ENCODE assay signal across 8 cellular contexts in the genomic region with DNA sequence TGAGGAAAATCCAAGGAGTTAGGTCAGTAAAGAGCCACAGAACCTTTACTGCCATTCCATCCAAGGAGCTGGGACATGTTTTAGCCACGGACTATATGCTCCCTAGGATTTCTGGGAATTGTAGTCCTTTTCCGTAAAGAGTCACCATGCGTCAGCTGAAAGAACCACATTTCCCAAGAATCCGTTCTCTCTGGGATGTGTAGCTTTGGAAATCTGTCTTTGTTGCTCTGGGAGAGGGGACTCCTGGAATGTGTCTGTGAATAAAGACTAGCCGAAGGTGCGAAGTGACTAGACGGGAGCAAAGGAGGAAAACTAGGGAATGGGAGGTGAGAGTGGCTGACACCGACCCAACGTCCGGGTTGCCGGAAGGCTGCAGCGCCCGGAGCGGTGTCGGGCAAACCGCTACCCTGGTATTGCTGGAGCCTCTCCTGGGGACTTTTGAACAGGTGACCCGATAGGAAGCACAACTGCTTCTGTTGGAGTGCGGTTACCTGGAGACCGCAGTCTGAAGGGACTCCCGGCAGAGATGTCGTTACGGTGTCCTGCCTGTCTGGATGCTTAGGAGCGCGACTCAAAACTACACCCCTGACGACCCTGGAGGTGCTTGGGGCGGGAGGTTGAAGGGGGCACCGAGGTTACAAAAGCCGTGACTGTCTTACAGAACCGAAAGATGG. TPM values are rescaled to one million over a fixed set of nuclear protein-coding genes. Genes with fewer than 3 reads are reported as not detected.
DNase-seq lines count a peak whose midpoint lies in the region; ATAC-seq, FAIRE-seq and TF ChIP-seq lines count a peak whose summit lies in the region.

A gene with protein sequence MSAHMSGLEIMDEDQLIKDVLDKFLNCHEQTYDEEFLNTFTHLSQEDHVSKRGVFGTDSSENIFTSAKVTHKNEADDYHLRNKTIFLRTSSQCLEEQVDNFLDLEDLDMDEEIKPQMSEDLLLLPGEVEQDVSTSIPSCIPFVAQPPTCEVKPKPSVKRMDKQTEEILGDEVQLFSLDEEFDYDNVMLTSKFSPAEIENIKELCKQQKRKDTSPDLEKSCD (plus strand): TSS at position 187 of the 674 bp plus-strand sequence. CDS start 15,602 bp downstream, outside the sequence.

- no peaks in the 10 kb centered on the region for H4K20me1 ChIP-seq in H1 (replicated peaks in 1 of 2; ENCODE audit: control insufficient read depth in 1 of 2, insufficient read depth in 2 of 2, low read length in 2 of 2)

- H3K14ac ChIP-seq in H1 (ENCODE audit: insufficient read length): no peak within 1 kb of the TSS

- WGBS in H1 (ENCODE audit: extremely low coverage in 1 of 2, insufficient coverage in 1 of 2, insufficient read length in 1 of 2, insufficient replicate concordance in 2 of 2, low coverage in 1 of 2, low lambda C conversion rate in 2 of 2, missing lambda C conversion rate in 1 of 2), 2 experiments: 1% methylated on average over 29 of the region's 29 CpGs; no CpG with 5 or more reads in 1 of the 2 experiments
- 2% methylated on average over 29 of the region's 29 CpGs for WGBS in right lobe of liver (ENCODE audit: insufficient coverage, low coverage, low lambda C conversion rate, missing lambda C conversion rate)

- H3K36me3 ChIP-seq in H1 (ENCODE audit: control insufficient read depth in 2 of 4, insufficient read depth in 4 of 4, low read length in 3 of 4): no peaks in the 10 kb centered on the region
- H3K36me3 ChIP-seq in right lobe of liver: no peaks in the 10 kb centered on the region

- peaks cover 2% of the 10 kb centered on the region; the same call in 1 of the 2 replicates for H3K23me2 ChIP-seq in H1 (ENCODE audit: low read depth, low read length)

- H3K4me1 ChIP-seq in H1 (replicated peaks in 1 of 4; ENCODE audit: control insufficient read depth in 3 of 4, insufficient read depth in 4 of 4, low read length in 3 of 4) (no peaks in the 10 kb centered on the region), right lobe of liver (peaks cover 0 to 8% (median 2%) of the 10 kb centered on the region in 4 donors)

- peaks cover 0 to 4% (median 2%) of the 10 kb centered on the region in 4 experiments; a peak in 4 of 7 replicates for H3K27me3 ChIP-seq in H1 (replicated peaks in 1 of 4; ENCODE audit: control insufficient read depth in 3 of 4, extremely low read depth in 1 of 4, insufficient read depth in 3 of 4, low read length in 3 of 4)
- H3K27me3 ChIP-seq in right lobe of liver: peaks cover 0 to 3% of the 10 kb centered on the region in 2 donors

- 0 out of 4 replicates have a peak, but pooled peaks cover 0 to 2% of the 10 kb centered on the region in 2 experiments for H3K79me2 ChIP-seq in H1 (ENCODE audit: control insufficient read depth in 1 of 2, insufficient read depth in 2 of 2, low read length in 2 of 2)

- H3K27ac ChIP-seq in H1 (ENCODE audit: low read depth, low read length): no peak within 1 kb of the TSS; the same call in 1 of the 2 replicates
- peak within 1 kb of the TSS in 1 of 3 donors; percentile 6 for H3K27ac ChIP-seq in right lobe of liver

- CTCF ChIA-PET in activated B cell treated with CpG ODN at 0.5 μM for 24 hours (lab: Charles Lee) (no interaction called here), H1 (lab: Charles Lee; ENCODE audit: partially characterized antibody) (interaction anchor here (0.6 to 1.6 kb wide), 3 partner anchors 34 to 110 kb away, joined by 3 read pairs; no protein-coding TSS in a partner anchor)

- intact Hi-C loops in activated B cell treated with CpG ODN at 0.5 μM for 24 hours (cut with micrococcal nuclease): no loop called here
- intact Hi-C loops in right lobe of liver (cut with DNase I): no loop called here

- no peaks in the 10 kb centered on the region for H3K9me3 Mint-ChIP-seq in activated B cell treated with CpG ODN at 0.5 μM for 24 hours

- no peak within 1 kb of the TSS; the same call in 1 of the 2 replicates for H3K18ac ChIP-seq in H1 (ENCODE audit: extremely low read depth, low read length)

- H3K4me1 Mint-ChIP-seq in activated B cell treated with CpG ODN at 0.5 μM for 24 hours: peaks cover 8% of the 10 kb centered on the region

- H4K8ac ChIP-seq in H1 (ENCODE audit: extremely low read depth, insufficient read depth, low read length): peak within 1 kb of the TSS; percentile 95

- H3K4me3 Mint-ChIP-seq in activated B cell treated with CpG ODN at 0.5 μM for 24 hours: peak within 1 kb of the TSS; percentile 82

- FAIRE-seq in H1 (lab: Jason Lieb, UNC): peak; percentile 99

- no peak within 1 kb of the TSS for H2BK15ac ChIP-seq in H1 (ENCODE audit: low read length)

- peak within 1 kb of the TSS; percentile 100 for H2AFZ ChIP-seq in H1 (ENCODE audit: low read length)

- no peak for TF ChIP-seq EP300 in H1 (IDR thresholded peaks at IDR 0.05; ENCODE audit: borderline replicate concordance in 1 of 2, low read depth in 2 of 2, low read length in 2 of 2)

- H2BK120ac ChIP-seq in H1 (replicated peaks; ENCODE audit: low read depth, low read length): no peak within 1 kb of the TSS

- no peak for TF ChIP-seq RAD21 in H1 (IDR thresholded peaks at IDR 0.05 in 1 of 2, conservative IDR thresholded peaks at IDR 0.05 in 1 of 2; ENCODE audit: low read depth in 2 of 2, low read length in 2 of 2)

- H3K9me3 ChIP-seq in H1 (ENCODE audit: insufficient read depth in 2 of 2, low read depth in 1 of 2, low read length in 1 of 2) (no peaks in the 10 kb centered on the region), right lobe of liver (no peaks in the 10 kb centered on the region)

- no peak within 1 kb of the TSS for H3K27ac Mint-ChIP-seq in activated B cell treated with CpG ODN at 0.5 μM for 24 hours

- H2BK12ac ChIP-seq in H1 (ENCODE audit: low read depth, low read length): no peak within 1 kb of the TSS

- TF ChIP-seq POLR2A in H1 (IDR thresholded peaks at IDR 0.05; ENCODE audit: control extremely low read depth in 1 of 2, low read depth in 2 of 2, low read length in 2 of 2) (peak in 1 of 2 experiments; percentile 59; a peak in 1 of 3 replicates), right lobe of liver (IDR thresholded peaks at IDR 0.05) (no peak)

- DNase-seq in 8988T (peak; percentile 60), NCI-H2196 (lab: John Stamatoyannopoulos, UW; ENCODE audit: unreplicated experiment) (peak; percentile 89), activated B cell treated with CpG ODN at 0.5 μM for 24 hours (no peak), H1 (ENCODE audit: low read depth in 1 of 2, low spot score in 2 of 2) (peak; percentile 56 to 82), right lobe of liver (peak; percentile 49 to 69 (median 67))
- peak; percentile 11 for DNase-seq in stimulated activated CD4-positive, alpha-beta T cell treated with anti-CD3 and anti-CD28 coated beads, Interleukin-4, amount 100 ng/mL, for 1 hour

- H2BK5ac ChIP-seq in H1 (ENCODE audit: low read depth, low read length): no peak within 1 kb of the TSS

- no peak within 1 kb of the TSS for H2BK20ac ChIP-seq in H1 (ENCODE audit: low read length)

- H3K9ac ChIP-seq in H1 (replicated peaks in 1 of 4; ENCODE audit: extremely low read depth in 1 of 4, low read depth in 3 of 4, low read length in 3 of 4): peak within 1 kb of the TSS; percentile 35 to 77 (median 68)

- H3K23ac ChIP-seq in H1 (ENCODE audit: insufficient read length): no peak within 1 kb of the TSS

- no peak within 1 kb of the TSS for H2AK5ac ChIP-seq in H1 (ENCODE audit: low read depth, low read length)

- H3K56ac ChIP-seq in H1 (replicated peaks; ENCODE audit: insufficient read length, low read depth, low read length): no peak within 1 kb of the TSS

- peaks cover 37% of the 10 kb centered on the region for H3K27me3 Mint-ChIP-seq in activated B cell treated with CpG ODN at 0.5 μM for 24 hours

- H3K4me2 ChIP-seq in H1 (ENCODE audit: insufficient read depth in 1 of 2, low read depth in 2 of 2, low read length in 2 of 2): peak within 1 kb of the TSS; percentile 71 to 79

- no peak within 1 kb of the TSS for H4K5ac ChIP-seq in H1 (ENCODE audit: insufficient read length, low read depth, low read length)

- no peaks in the 10 kb centered on the region for H3K36me3 Mint-ChIP-seq in activated B cell treated with CpG ODN at 0.5 μM for 24 hours (ENCODE audit: low read depth)

- no peak within 1 kb of the TSS for H3K4ac ChIP-seq in H1 (replicated peaks; ENCODE audit: insufficient read length, low read depth, low read length)

- H3K4me3 ChIP-seq in H1 (ENCODE audit: extremely low read depth in 1 of 4, insufficient read depth in 2 of 4, low read depth in 3 of 4, low read length in 4 of 4) (peak within 1 kb of the TSS; percentile 84 to 95 (median 87)), right lobe of liver (peak within 1 kb of the TSS; percentile 75 to 81 (median 77))

- no peaks in the 10 kb centered on the region; the same call in 1 of the 2 replicates for H3K79me1 ChIP-seq in H1 (ENCODE audit: low read depth, low read length)

- TF ChIP-seq CTCF in activated B cell treated with CpG ODN at 0.5 μM for 24 hours (IDR thresholded peaks at IDR 0.05) (no peak), H1 (IDR thresholded peaks at IDR 0.05; ENCODE audit: control extremely low read depth in 1 of 3, insufficient read depth in 1 of 3, low read depth in 1 of 3, low read length in 3 of 3) (no peak), right lobe of liver (IDR thresholded peaks at IDR 0.05) (no peak)

- POLR2A ChIA-PET in activated B cell treated with CpG ODN at 0.5 μM for 24 hours (lab: Charles Lee) (no interaction called here), H1 (lab: Charles Lee; ENCODE audit: partially characterized antibody) (interaction anchor here (1.2 kb wide), 1 partner anchor 30 kb away, joined by 3 read pairs; no protein-coding TSS in a partner anchor)

- H4K91ac ChIP-seq in H1 (replicated peaks; ENCODE audit: insufficient read length, low read length): no peak within 1 kb of the TSS

- ATAC-seq in GM18498 (IDR thresholded peaks at IDR 0.05; ENCODE audit: unreplicated experiment) (peak; percentile 95), HG03097 (IDR thresholded peaks at IDR 0.05; ENCODE audit: low FRiP score, unreplicated experiment) (peak; percentile 86), activated B cell treated with CpG ODN at 0.5 μM for 24 hours (ENCODE audit: low read depth) (peak; percentile 34), right lobe of liver (peak; percentile 100)

TF ChIP-seq in H1, 55 proteins besides CTCF, POLR2A, EP300 and RAD21 (continues in another document):
- TF ChIP-seq NRF1 (IDR thresholded peaks at IDR 0.05; ENCODE audit: low read depth, low read length) (no peak), ASH2L (IDR thresholded peaks at IDR 0.05; ENCODE audit: low read length) (peak; percentile 72), YY1 (IDR thresholded peaks at IDR 0.05; ENCODE audit: low read depth, low read length) (peak; percentile 68)

RNA-seq across cellular contexts. Expression of the gene that starts here (rescaled TPM):
- 0.47 TPM in 1 of 2 replicates, not detected in the other for total RNA-seq in activated B cell treated with CpG ODN at 0.5 μM for 24 hours
- total RNA-seq in H1 (2021; fragmentation: NEBNext Ultra II Directional; extraction: Animal tissue kit (Norgen Biotek cat#: 25700)): 22.3 and 23.9 TPM in 2 replicates
- 13.0 and 21.2 TPM in 2 replicates for polyA plus RNA-seq in H1 (2011; rRNA removed)
- 26.5 TPM for polyA plus RNA-seq in H1 (2011; cell fraction: cytosol; rRNA removed)
- 4.6 TPM for polyA plus RNA-seq in H1 (2011; cell fraction: nucleus; rRNA removed)
- polyA plus RNA-seq in H1 (2012, experiment 1 of 2): 22.8 to 34.3 TPM (median 25.1 TPM) in 4 replicates
- polyA plus RNA-seq in H1 (2012, experiment 2 of 2): 5.9 TPM
- polyA plus RNA-seq in H1 (2013, experiment 1 of 2): 28.0 TPM
- polyA plus RNA-seq in H1 (2013, experiment 2 of 2): 30.3 TPM
- polyA minus RNA-seq in H1 (2011; rRNA and poly(A)+ RNA removed): 6.1 and 7.3 TPM in 2 replicates
- 9.8 TPM for polyA minus RNA-seq in H1 (2011; cell fraction: cytosol; rRNA and poly(A)+ RNA removed)
- 7.3 TPM for polyA minus RNA-seq in H1 (2011; cell fraction: nucleus; rRNA and poly(A)+ RNA removed)
- 10 to 100 TPM in 1 of 6 experiments, 1 to 10 TPM in 5; 5.2 to 11.4 (median 8.6) TPM for total RNA-seq in right lobe of liver

Comparison
In these comparisons a context has a peak if more than half of its experiments do, and no peak if none do; other contexts are left out.
1. Peak in ATAC-seq in activated B cell treated with CpG ODN at 0.5 μM for 24 hours; RNA of the gene not detected or under 1 TPM.
2. ATAC-seq: peak in every context shown above with its lines; median percentile 100 in right lobe of liver; 95 in GM18498; 86 in HG03097; 34 in activated B cell treated with CpG ODN at 0.5 μM for 24 hours.